In the genomic region with DNA sequence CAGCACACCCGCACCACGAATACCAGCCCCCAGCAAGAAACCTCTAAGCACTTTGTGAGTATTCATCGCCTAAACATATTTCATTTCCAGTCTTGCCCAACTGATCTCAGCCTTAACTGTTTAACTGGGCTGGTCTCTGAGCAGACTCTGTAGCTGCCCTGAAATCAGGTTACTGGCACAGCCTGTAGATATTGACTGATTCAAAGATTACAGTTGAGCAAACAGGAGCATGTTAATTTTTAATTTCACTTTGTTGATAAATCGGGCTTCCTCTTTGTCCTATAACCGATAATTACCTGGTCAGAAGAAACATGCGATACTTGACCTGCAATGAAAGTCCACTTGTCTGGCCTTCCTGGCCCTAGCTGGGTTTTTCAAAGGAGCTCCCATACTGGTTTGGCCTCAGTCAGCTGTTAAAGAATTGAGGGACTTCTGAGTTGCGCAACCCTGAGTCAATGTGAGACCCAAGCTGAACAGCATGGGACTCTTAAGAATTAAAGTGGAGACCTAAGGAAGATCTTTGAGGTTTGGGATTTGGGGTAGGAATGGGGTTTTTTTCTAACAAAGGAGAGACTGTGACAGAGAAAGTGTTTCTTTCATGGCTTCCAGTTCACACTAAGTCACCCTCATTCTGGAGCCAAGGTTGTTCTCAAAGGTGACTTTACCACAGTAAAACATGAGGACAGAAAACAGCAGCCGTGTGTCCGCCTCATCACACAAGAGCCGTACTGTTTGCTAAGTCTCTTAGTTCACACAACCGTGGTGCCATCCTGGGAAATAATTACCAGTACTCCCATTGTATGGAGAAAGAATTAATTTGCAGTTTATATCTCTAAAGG, we compare ENCODE assay signal across 1 cellular context.
TF ChIP-seq lines count a peak whose summit lies in the region.

No MANE protein-coding gene starts in this region.

TF ChIP-seq in HepG2, 621 proteins besides CTCF, POLR2A, EP300 and RAD21 (continued from another document and continues in another):
- TF ChIP-seq, protein P1, sequence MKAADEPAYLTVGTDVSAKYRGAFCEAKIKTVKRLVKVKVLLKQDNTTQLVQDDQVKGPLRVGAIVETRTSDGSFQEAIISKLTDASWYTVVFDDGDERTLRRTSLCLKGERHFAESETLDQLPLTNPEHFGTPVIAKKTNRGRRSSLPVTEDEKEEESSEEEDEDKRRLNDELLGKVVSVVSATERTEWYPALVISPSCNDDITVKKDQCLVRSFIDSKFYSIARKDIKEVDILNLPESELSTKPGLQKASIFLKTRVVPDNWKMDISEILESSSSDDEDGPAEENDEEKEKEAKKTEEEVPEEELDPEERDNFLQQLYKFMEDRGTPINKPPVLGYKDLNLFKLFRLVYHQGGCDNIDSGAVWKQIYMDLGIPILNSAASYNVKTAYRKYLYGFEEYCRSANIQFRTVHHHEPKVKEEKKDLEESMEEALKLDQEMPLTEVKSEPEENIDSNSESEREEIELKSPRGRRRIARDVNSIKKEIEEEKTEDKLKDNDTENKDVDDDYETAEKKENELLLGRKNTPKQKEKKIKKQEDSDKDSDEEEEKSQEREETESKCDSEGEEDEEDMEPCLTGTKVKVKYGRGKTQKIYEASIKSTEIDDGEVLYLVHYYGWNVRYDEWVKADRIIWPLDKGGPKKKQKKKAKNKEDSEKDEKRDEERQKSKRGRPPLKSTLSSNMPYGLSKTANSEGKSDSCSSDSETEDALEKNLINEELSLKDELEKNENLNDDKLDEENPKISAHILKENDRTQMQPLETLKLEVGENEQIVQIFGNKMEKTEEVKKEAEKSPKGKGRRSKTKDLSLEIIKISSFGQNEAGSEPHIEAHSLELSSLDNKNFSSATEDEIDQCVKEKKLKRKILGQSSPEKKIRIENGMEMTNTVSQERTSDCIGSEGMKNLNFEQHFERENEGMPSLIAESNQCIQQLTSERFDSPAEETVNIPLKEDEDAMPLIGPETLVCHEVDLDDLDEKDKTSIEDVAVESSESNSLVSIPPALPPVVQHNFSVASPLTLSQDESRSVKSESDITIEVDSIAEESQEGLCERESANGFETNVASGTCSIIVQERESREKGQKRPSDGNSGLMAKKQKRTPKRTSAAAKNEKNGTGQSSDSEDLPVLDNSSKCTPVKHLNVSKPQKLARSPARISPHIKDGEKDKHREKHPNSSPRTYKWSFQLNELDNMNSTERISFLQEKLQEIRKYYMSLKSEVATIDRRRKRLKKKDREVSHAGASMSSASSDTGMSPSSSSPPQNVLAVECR (CRISPR knock-in tag; IDR thresholded peaks at IDR 0.05; ENCODE audit: borderline replicate concordance) = peak; percentile 40; the same call in 1 of the 2 replicates
- no peak for TF ChIP-seq NFKB2 (CRISPR knock-in tag; IDR thresholded peaks at IDR 0.05; ENCODE audit: borderline replicate concordance)
- TF ChIP-seq, protein P2, sequence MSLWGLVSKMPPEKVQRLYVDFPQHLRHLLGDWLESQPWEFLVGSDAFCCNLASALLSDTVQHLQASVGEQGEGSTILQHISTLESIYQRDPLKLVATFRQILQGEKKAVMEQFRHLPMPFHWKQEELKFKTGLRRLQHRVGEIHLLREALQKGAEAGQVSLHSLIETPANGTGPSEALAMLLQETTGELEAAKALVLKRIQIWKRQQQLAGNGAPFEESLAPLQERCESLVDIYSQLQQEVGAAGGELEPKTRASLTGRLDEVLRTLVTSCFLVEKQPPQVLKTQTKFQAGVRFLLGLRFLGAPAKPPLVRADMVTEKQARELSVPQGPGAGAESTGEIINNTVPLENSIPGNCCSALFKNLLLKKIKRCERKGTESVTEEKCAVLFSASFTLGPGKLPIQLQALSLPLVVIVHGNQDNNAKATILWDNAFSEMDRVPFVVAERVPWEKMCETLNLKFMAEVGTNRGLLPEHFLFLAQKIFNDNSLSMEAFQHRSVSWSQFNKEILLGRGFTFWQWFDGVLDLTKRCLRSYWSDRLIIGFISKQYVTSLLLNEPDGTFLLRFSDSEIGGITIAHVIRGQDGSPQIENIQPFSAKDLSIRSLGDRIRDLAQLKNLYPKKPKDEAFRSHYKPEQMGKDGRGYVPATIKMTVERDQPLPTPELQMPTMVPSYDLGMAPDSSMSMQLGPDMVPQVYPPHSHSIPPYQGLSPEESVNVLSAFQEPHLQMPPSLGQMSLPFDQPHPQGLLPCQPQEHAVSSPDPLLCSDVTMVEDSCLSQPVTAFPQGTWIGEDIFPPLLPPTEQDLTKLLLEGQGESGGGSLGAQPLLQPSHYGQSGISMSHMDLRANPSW (CRISPR knock-in tag; IDR thresholded peaks at IDR 0.05; ENCODE audit: borderline replicate concordance) = 0 out of 2 replicates have a peak, but pooled peaks have one; percentile 31
- no peak for TF ChIP-seq ZNF724P (CRISPR knock-in tag; IDR thresholded peaks at IDR 0.05; ENCODE audit: borderline replicate concordance)
- TF ChIP-seq, protein P3, sequence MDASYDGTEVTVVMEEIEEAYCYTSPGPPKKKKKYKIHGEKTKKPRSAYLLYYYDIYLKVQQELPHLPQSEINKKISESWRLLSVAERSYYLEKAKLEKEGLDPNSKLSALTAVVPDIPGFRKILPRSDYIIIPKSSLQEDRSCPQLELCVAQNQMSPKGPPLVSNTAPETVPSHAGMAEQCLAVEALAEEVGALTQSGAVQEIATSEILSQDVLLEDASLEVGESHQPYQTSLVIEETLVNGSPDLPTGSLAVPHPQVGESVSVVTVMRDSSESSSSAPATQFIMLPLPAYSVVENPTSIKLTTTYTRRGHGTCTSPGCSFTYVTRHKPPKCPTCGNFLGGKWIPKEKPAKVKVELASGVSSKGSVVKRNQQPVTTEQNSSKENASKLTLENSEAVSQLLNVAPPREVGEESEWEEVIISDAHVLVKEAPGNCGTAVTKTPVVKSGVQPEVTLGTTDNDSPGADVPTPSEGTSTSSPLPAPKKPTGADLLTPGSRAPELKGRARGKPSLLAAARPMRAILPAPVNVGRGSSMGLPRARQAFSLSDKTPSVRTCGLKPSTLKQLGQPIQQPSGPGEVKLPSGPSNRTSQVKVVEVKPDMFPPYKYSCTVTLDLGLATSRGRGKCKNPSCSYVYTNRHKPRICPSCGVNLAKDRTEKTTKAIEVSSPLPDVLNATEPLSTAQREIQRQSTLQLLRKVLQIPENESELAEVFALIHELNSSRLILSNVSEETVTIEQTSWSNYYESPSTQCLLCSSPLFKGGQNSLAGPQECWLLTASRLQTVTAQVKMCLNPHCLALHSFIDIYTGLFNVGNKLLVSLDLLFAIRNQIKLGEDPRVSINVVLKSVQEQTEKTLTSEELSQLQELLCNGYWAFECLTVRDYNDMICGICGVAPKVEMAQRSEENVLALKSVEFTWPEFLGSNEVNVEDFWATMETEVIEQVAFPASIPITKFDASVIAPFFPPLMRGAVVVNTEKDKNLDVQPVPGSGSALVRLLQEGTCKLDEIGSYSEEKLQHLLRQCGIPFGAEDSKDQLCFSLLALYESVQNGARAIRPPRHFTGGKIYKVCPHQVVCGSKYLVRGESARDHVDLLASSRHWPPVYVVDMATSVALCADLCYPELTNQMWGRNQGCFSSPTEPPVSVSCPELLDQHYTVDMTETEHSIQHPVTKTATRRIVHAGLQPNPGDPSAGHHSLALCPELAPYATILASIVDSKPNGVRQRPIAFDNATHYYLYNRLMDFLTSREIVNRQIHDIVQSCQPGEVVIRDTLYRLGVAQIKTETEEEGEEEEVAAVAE (CRISPR knock-in tag; IDR thresholded peaks at IDR 0.05; ENCODE audit: borderline replicate concordance) = 0 out of 2 replicates have a peak, but pooled peaks have one; percentile 38
- TF ChIP-seq TBX2 (CRISPR knock-in tag; IDR thresholded peaks at IDR 0.05; ENCODE audit: borderline replicate concordance) = peak; percentile 94; the same call in 1 of the 2 replicates
- TF ChIP-seq, protein P4, sequence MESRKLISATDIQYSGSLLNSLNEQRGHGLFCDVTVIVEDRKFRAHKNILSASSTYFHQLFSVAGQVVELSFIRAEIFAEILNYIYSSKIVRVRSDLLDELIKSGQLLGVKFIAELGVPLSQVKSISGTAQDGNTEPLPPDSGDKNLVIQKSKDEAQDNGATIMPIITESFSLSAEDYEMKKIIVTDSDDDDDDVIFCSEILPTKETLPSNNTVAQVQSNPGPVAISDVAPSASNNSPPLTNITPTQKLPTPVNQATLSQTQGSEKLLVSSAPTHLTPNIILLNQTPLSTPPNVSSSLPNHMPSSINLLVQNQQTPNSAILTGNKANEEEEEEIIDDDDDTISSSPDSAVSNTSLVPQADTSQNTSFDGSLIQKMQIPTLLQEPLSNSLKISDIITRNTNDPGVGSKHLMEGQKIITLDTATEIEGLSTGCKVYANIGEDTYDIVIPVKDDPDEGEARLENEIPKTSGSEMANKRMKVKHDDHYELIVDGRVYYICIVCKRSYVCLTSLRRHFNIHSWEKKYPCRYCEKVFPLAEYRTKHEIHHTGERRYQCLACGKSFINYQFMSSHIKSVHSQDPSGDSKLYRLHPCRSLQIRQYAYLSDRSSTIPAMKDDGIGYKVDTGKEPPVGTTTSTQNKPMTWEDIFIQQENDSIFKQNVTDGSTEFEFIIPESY (CRISPR knock-in tag; IDR thresholded peaks at IDR 0.05) = no peak
- no peak for TF ChIP-seq ZNF562 (CRISPR knock-in tag; IDR thresholded peaks at IDR 0.05; ENCODE audit: borderline replicate concordance)
- TF ChIP-seq ZNF550 (CRISPR knock-in tag; IDR thresholded peaks at IDR 0.05; ENCODE audit: borderline replicate concordance) = no peak
- TF ChIP-seq ZNF572 (CRISPR knock-in tag; IDR thresholded peaks at IDR 0.05) = no peak
- TF ChIP-seq, protein P5, sequence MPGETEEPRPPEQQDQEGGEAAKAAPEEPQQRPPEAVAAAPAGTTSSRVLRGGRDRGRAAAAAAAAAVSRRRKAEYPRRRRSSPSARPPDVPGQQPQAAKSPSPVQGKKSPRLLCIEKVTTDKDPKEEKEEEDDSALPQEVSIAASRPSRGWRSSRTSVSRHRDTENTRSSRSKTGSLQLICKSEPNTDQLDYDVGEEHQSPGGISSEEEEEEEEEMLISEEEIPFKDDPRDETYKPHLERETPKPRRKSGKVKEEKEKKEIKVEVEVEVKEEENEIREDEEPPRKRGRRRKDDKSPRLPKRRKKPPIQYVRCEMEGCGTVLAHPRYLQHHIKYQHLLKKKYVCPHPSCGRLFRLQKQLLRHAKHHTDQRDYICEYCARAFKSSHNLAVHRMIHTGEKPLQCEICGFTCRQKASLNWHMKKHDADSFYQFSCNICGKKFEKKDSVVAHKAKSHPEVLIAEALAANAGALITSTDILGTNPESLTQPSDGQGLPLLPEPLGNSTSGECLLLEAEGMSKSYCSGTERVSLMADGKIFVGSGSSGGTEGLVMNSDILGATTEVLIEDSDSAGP (CRISPR knock-in tag; IDR thresholded peaks at IDR 0.05; ENCODE audit: borderline replicate concordance) = no peak
- TF ChIP-seq, protein P6, sequence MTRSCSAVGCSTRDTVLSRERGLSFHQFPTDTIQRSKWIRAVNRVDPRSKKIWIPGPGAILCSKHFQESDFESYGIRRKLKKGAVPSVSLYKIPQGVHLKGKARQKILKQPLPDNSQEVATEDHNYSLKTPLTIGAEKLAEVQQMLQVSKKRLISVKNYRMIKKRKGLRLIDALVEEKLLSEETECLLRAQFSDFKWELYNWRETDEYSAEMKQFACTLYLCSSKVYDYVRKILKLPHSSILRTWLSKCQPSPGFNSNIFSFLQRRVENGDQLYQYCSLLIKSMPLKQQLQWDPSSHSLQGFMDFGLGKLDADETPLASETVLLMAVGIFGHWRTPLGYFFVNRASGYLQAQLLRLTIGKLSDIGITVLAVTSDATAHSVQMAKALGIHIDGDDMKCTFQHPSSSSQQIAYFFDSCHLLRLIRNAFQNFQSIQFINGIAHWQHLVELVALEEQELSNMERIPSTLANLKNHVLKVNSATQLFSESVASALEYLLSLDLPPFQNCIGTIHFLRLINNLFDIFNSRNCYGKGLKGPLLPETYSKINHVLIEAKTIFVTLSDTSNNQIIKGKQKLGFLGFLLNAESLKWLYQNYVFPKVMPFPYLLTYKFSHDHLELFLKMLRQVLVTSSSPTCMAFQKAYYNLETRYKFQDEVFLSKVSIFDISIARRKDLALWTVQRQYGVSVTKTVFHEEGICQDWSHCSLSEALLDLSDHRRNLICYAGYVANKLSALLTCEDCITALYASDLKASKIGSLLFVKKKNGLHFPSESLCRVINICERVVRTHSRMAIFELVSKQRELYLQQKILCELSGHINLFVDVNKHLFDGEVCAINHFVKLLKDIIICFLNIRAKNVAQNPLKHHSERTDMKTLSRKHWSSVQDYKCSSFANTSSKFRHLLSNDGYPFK (CRISPR knock-in tag; IDR thresholded peaks at IDR 0.05; ENCODE audit: borderline replicate concordance) = no peak
- TF ChIP-seq ZZZ3 (CRISPR knock-in tag; IDR thresholded peaks at IDR 0.05; ENCODE audit: borderline replicate concordance) = no peak
- TF ChIP-seq, protein P7, sequence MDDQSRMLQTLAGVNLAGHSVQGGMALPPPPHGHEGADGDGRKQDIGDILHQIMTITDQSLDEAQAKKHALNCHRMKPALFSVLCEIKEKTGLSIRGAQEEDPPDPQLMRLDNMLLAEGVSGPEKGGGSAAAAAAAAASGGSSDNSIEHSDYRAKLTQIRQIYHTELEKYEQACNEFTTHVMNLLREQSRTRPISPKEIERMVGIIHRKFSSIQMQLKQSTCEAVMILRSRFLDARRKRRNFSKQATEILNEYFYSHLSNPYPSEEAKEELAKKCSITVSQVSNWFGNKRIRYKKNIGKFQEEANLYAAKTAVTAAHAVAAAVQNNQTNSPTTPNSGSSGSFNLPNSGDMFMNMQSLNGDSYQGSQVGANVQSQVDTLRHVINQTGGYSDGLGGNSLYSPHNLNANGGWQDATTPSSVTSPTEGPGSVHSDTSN (CRISPR knock-in tag; IDR thresholded peaks at IDR 0.05; ENCODE audit: borderline replicate concordance) = no peak
- no peak for TF ChIP-seq ZBTB21 (CRISPR knock-in tag; IDR thresholded peaks at IDR 0.05)
- TF ChIP-seq, protein P8, sequence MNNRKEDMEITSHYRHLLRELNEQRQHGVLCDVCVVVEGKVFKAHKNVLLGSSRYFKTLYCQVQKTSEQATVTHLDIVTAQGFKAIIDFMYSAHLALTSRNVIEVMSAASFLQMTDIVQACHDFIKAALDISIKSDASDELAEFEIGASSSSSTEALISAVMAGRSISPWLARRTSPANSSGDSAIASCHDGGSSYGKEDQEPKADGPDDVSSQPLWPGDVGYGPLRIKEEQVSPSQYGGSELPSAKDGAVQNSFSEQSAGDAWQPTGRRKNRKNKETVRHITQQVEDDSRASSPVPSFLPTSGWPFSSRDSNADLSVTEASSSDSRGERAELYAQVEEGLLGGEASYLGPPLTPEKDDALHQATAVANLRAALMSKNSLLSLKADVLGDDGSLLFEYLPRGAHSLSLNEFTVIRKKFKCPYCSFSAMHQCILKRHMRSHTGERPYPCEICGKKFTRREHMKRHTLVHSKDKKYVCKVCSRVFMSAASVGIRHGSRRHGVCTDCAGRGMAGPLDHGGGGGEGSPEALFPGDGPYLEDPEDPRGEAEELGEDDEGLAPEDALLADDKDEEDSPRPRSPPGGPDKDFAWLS (CRISPR knock-in tag; IDR thresholded peaks at IDR 0.05; ENCODE audit: borderline replicate concordance) = no peak
- TF ChIP-seq ZNF792 (CRISPR knock-in tag; IDR thresholded peaks at IDR 0.05) = peak; percentile 77; the same call in 1 of the 2 replicates
- TF ChIP-seq ZNF761 (CRISPR knock-in tag; conservative IDR thresholded peaks at IDR 0.05) = no peak
- TF ChIP-seq GTF2F1 (IDR thresholded peaks at IDR 0.05; ENCODE audit: low read length) = no peak
- TF ChIP-seq ZNF335 (CRISPR knock-in tag; IDR thresholded peaks at IDR 0.05) = no peak
- TF ChIP-seq ZNF546 (CRISPR knock-in tag; conservative IDR thresholded peaks at IDR 0.05) = no peak
- no peak for TF ChIP-seq ZNF430 (CRISPR knock-in tag; IDR thresholded peaks at IDR 0.05)
- TF ChIP-seq ZNF205 (CRISPR knock-in tag; IDR thresholded peaks at IDR 0.05) = no peak
- peak; percentile 66; the same call in 1 of the 2 replicates for TF ChIP-seq TOE1 (CRISPR knock-in tag; IDR thresholded peaks at IDR 0.05)
- peak; percentile 76 for TF ChIP-seq SIX4 (CRISPR knock-in tag; IDR thresholded peaks at IDR 0.05)
- no peak for TF ChIP-seq NFRKB (IDR thresholded peaks at IDR 0.05)
- TF ChIP-seq ZNF501 (CRISPR knock-in tag; IDR thresholded peaks at IDR 0.05) = peak; percentile 82; the same call in 1 of the 2 replicates
- TF ChIP-seq TSC22D2 (CRISPR knock-in tag; IDR thresholded peaks at IDR 0.05; ENCODE audit: borderline replicate concordance) = no peak; the same call in 1 of the 2 replicates
